Comparison of ENCODE assay signal across 1 cellular context in the genomic region with DNA sequence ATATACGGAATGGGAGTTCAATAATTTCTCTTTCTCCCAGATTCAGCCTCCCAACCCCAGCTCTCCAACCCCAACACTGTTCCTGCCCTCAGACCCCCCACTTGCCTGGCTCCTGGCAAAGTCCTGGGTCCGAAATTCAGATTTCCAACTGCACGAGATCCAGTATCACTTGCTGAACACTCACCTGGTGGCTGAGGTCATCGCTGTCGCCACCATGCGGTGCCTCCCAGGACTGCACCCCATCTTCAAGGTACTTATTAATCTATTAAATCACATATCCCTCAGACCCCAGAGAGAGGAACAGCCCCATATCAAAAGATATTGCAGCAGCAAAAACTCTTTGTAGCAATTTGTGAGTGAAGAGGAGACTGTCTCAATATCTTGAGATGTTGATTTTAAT.
TF ChIP-seq lines count a peak whose summit lies in the region.

No MANE protein-coding gene starts in this region.

TF ChIP-seq in HepG2, 621 proteins besides CTCF, POLR2A, EP300 and RAD21:
- TF ChIP-seq STAG1 (CRISPR knock-in tag; IDR thresholded peaks at IDR 0.05), result 0 out of 2 replicates have a peak, but pooled peaks have one; percentile 7
- TF ChIP-seq TOE1 (CRISPR knock-in tag; IDR thresholded peaks at IDR 0.05), result no peak
- TF ChIP-seq GRHL1 (CRISPR knock-in tag; conservative IDR thresholded peaks at IDR 0.05), result no peak
TF ChIP-seq in HepG2: peak in this region for 1.
